ENCODE assay signal across 8 cellular contexts in genomic region chrX:18887177-18887820, GRCh38.
A peak's percentile ranks its signal among the peaks of the same experiment; 100 is the strongest.
DNase-seq lines count a peak whose midpoint lies in the region; ATAC-seq and TF ChIP-seq lines count a peak whose summit lies in the region.

No MANE protein-coding gene starts in this region.

- H3K27me3 Mint-ChIP-seq in stimulated activated naive CD8-positive, alpha-beta T cell treated with anti-CD3 and anti-CD28 coated beads, Interleukin-15, Interleukin-2, amounts not matched to agents 100 ng/mL and 50 ng/mL, for 24 hours = no peaks in the 10 kb centered on the region
- H3K27me3 Mint-ChIP-seq in endodermal cell (ENCODE audit: insufficient read depth) = no peaks in the 10 kb centered on the region
- H3K27me3 Mint-ChIP-seq in natural killer cell (ENCODE audit: low read depth in 2 of 2) = no peaks in the 10 kb centered on the region
- no peaks in the 10 kb centered on the region for H3K27me3 Mint-ChIP-seq in activated CD8-positive, alpha-beta memory T cell treated with anti-CD3 and anti-CD28 coated beads, Interleukin-2, amount 10 ng/mL, durations not matched to agents 7 days and 5 days

- 67 to 79% methylated on average over 6 to 25 of the region's 25 CpGs for WGBS in endodermal cell (ENCODE audit: insufficient coverage in 1 of 2, insufficient read length in 1 of 2), 2 experiments
- WGBS in aorta, 2 donors = 30 to 38% methylated on average over 25 of the region's 25 CpGs

- H3K36me3 ChIP-seq in endodermal cell (ENCODE audit: control insufficient read depth, insufficient read depth, low read length) (no peaks in the 10 kb centered on the region), aorta (ENCODE audit: control insufficient read depth in 1 of 2, insufficient read depth in 2 of 2, low read length in 1 of 2) (no peaks in the 10 kb centered on the region)

- H3K9me3 ChIP-seq in endodermal cell (ENCODE audit: control insufficient read depth, low read length) (no peaks in the 10 kb centered on the region), aorta (ENCODE audit: control insufficient read depth, low read length) (no peaks in the 10 kb centered on the region)

- intact Hi-C loops in natural killer cell (cut with micrococcal nuclease) = loop anchor here (5.0 kb wide), 1 partner anchor 210 kb away; no protein-coding TSS in a partner anchor
- intact Hi-C loops in aorta (cut with DNase I) = loop anchor here (2.0 to 10.0 kb wide), 3 partner anchors 52 to 462 kb away; partner anchors contain the start of gene CDKL5 (in 1 of the 2)

- H3K4me1 ChIP-seq in endodermal cell (ENCODE audit: control insufficient read depth, insufficient read depth, low read length) (no peaks in the 10 kb centered on the region), aorta (ENCODE audit: control insufficient read depth in 1 of 2, insufficient read depth in 2 of 2, low read length in 2 of 2) (no peaks in the 10 kb centered on the region)

- H3K27ac ChIP-seq in endodermal cell (ENCODE audit: low read depth, low read length) = no peak overlapping the region
- peak overlapping the region; percentile 12 to 81 for H3K27ac ChIP-seq in aorta (ENCODE audit: low read depth in 1 of 2, low read length in 2 of 2)

- CTCF ChIA-PET in activated CD8-positive, alpha-beta memory T cell treated with anti-CD3 and anti-CD28 coated beads, Interleukin-2, amount 10 ng/mL, durations not matched to agents 7 days and 5 days (lab: Charles Lee) = interaction anchor here (1.0 kb wide), 1 partner anchor 25 kb away, joined by 3 read pairs; no protein-coding TSS in a partner anchor

- no peaks in the 10 kb centered on the region for H3K9me3 Mint-ChIP-seq in stimulated activated naive CD8-positive, alpha-beta T cell treated with anti-CD3 and anti-CD28 coated beads, Interleukin-15, Interleukin-2, amounts not matched to agents 100 ng/mL and 50 ng/mL, for 24 hours
- peaks cover 71% of the 10 kb centered on the region for H3K9me3 Mint-ChIP-seq in endodermal cell
- no peaks in the 10 kb centered on the region for H3K9me3 Mint-ChIP-seq in natural killer cell
- no peaks in the 10 kb centered on the region for H3K9me3 Mint-ChIP-seq in activated CD8-positive, alpha-beta memory T cell treated with anti-CD3 and anti-CD28 coated beads, Interleukin-2, amount 10 ng/mL, durations not matched to agents 7 days and 5 days (ENCODE audit: low read depth)

- H3K4me3 ChIP-seq in endodermal cell (ENCODE audit: low read length) (no peak overlapping the region), aorta (ENCODE audit: low read length in 2 of 2) (no peak overlapping the region)

- no peak overlapping the region for H3K9ac ChIP-seq in endodermal cell (ENCODE audit: extremely low read depth, low read length, poor library complexity, severe bottlenecking)

- peak overlapping the region; percentile 17 for H3K4me3 Mint-ChIP-seq in stimulated activated naive CD8-positive, alpha-beta T cell treated with anti-CD3 and anti-CD28 coated beads, Interleukin-15, Interleukin-2, amounts not matched to agents 100 ng/mL and 50 ng/mL, for 24 hours
- H3K4me3 Mint-ChIP-seq in endodermal cell = peak overlapping the region; percentile 52
- H3K4me3 Mint-ChIP-seq in natural killer cell = peak overlapping the region; percentile 95
- H3K4me3 Mint-ChIP-seq in activated CD8-positive, alpha-beta memory T cell treated with anti-CD3 and anti-CD28 coated beads, Interleukin-2, amount 10 ng/mL, durations not matched to agents 7 days and 5 days = no peak overlapping the region

- peak overlapping the region; percentile 94 for H3K27ac Mint-ChIP-seq in stimulated activated naive CD8-positive, alpha-beta T cell treated with anti-CD3 and anti-CD28 coated beads, Interleukin-15, Interleukin-2, amounts not matched to agents 100 ng/mL and 50 ng/mL, for 24 hours
- H3K27ac Mint-ChIP-seq in endodermal cell = no peak overlapping the region
- H3K27ac Mint-ChIP-seq in natural killer cell = peak overlapping the region; percentile 90 to 97
- no peak overlapping the region for H3K27ac Mint-ChIP-seq in activated CD8-positive, alpha-beta memory T cell treated with anti-CD3 and anti-CD28 coated beads, Interleukin-2, amount 10 ng/mL, durations not matched to agents 7 days and 5 days

- H3K4me1 Mint-ChIP-seq in stimulated activated naive CD8-positive, alpha-beta T cell treated with anti-CD3 and anti-CD28 coated beads, Interleukin-15, Interleukin-2, amounts not matched to agents 100 ng/mL and 50 ng/mL, for 24 hours (ENCODE audit: low read depth) = peaks cover 26% of the 10 kb centered on the region
- peaks cover 12% of the 10 kb centered on the region for H3K4me1 Mint-ChIP-seq in endodermal cell
- peaks cover 27 to 33% of the 10 kb centered on the region in 2 donors for H3K4me1 Mint-ChIP-seq in natural killer cell
- peaks cover 17% of the 10 kb centered on the region for H3K4me1 Mint-ChIP-seq in activated CD8-positive, alpha-beta memory T cell treated with anti-CD3 and anti-CD28 coated beads, Interleukin-2, amount 10 ng/mL, durations not matched to agents 7 days and 5 days

- H3K27me3 ChIP-seq in endodermal cell (ENCODE audit: control insufficient read depth, insufficient read depth, low read length, poor library complexity, severe bottlenecking) (no peaks in the 10 kb centered on the region), aorta (ENCODE audit: control insufficient read depth in 1 of 2, insufficient read depth in 2 of 2, low read length in 1 of 2) (no peaks in the 10 kb centered on the region)

- no peaks in the 10 kb centered on the region for H3K36me3 Mint-ChIP-seq in stimulated activated naive CD8-positive, alpha-beta T cell treated with anti-CD3 and anti-CD28 coated beads, Interleukin-15, Interleukin-2, amounts not matched to agents 100 ng/mL and 50 ng/mL, for 24 hours (ENCODE audit: low read depth)
- H3K36me3 Mint-ChIP-seq in endodermal cell (ENCODE audit: low read depth) (no peaks in the 10 kb centered on the region), natural killer cell (no peaks in the 10 kb centered on the region)
- no peaks in the 10 kb centered on the region for H3K36me3 Mint-ChIP-seq in activated CD8-positive, alpha-beta memory T cell treated with anti-CD3 and anti-CD28 coated beads, Interleukin-2, amount 10 ng/mL, durations not matched to agents 7 days and 5 days

- no peak for TF ChIP-seq CTCF in endodermal cell (conservative IDR thresholded peaks at IDR 0.05)
- no peak for TF ChIP-seq CTCF in natural killer cell (IDR thresholded peaks at IDR 0.05)

- no peak for DNase-seq in stimulated activated naive CD8-positive, alpha-beta T cell treated with anti-CD3 and anti-CD28 coated beads, Interleukin-15, Interleukin-2, amounts not matched to agents 100 U/mL and 50 U/mL, for 24 hours
- peak; percentile 49 for DNase-seq in endodermal cell
- no peak for DNase-seq in natural killer cell
- peak; percentile 48 to 77 for DNase-seq in aorta
- DNase-seq in NCI-H1092 treated with DMSO at 0.1 percent for 48 hours (lab: John Stamatoyannopoulos, UW) = no peak
- DNase-seq in activated CD8-positive, alpha-beta memory T cell treated with anti-CD3 and anti-CD28 coated beads, Interleukin-2, amount 10 ng/mL, durations not matched to agents 7 days and 5 days = no peak

- no peak for ATAC-seq in stimulated activated naive CD8-positive, alpha-beta T cell treated with anti-CD3 and anti-CD28 coated beads, Interleukin-15, Interleukin-2, amounts not matched to agents 100 U/mL and 50 U/mL, for 24 hours
- no peak for ATAC-seq in natural killer cell
- peak; percentile 20 for ATAC-seq in aorta (ENCODE audit: low FRiP score)
- no peak for ATAC-seq in activated CD8-positive, alpha-beta memory T cell treated with anti-CD3 and anti-CD28 coated beads, Interleukin-2, amount 10 ng/mL, durations not matched to agents 7 days and 5 days
- no peak for ATAC-seq in GM18873 (IDR thresholded peaks at IDR 0.05; ENCODE audit: low FRiP score, unreplicated experiment)

Comparison
In these comparisons a context has a peak if more than half of its experiments do, and no peak if none do; other contexts are left out.
1. H3K27ac Mint-ChIP-seq: peak in stimulated activated naive CD8-positive, alpha-beta T cell treated with anti-CD3 and anti-CD28 coated beads, Interleukin-15, Interleukin-2, amounts not matched to agents 100 ng/mL and 50 ng/mL, for 24 hours (single experiment) and natural killer cell (2 of 2); none in endodermal cell (single experiment) and activated CD8-positive, alpha-beta memory T cell treated with anti-CD3 and anti-CD28 coated beads, Interleukin-2, amount 10 ng/mL, durations not matched to agents 7 days and 5 days (single experiment).
2. DNase-seq: peak in endodermal cell (single experiment) and aorta (2 of 2); none in stimulated activated naive CD8-positive, alpha-beta T cell treated with anti-CD3 and anti-CD28 coated beads, Interleukin-15, Interleukin-2, amounts not matched to agents 100 U/mL and 50 U/mL, for 24 hours (single experiment), natural killer cell (single experiment), NCI-H1092 treated with DMSO at 0.1 percent for 48 hours (single experiment) and activated CD8-positive, alpha-beta memory T cell treated with anti-CD3 and anti-CD28 coated beads, Interleukin-2, amount 10 ng/mL, durations not matched to agents 7 days and 5 days (single experiment).